8 cellular contexts compared by ENCODE assay signal in the genomic region with DNA sequence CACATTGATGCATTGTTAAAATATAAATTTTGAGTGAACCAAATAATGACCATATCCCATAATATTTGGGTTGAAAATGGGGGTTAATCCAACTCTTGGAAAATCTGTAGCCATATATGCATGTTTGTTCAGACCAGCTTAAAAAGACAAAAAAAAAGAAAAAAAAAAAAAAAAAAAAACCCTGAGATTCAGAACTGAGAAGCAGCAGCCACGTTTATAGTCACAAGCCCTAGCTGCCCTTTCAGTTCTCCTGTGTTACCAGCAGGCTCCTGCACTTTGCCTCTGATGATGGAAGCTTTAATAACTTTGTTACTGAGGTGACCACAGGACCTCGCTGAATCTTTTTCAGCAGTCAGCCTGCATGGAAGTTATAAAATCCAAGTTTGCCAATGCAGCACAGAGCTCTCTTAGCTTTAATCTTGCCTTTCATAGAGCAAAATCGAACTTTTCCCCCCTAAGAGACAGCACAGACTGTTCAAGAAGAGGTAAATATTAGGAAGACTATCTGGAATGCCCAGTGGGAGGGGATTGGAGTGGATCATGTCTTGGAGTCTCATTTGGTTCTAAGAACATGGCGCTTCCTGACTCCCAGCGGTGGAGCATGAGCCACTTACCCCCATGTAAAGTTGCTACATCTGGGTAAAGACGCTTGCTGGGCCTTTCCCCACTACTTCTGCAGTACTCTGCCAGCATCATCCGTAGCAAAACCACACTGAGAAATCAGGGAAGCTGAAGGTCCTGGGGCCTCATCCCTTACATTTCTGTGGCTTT. TPM values are rescaled to one million over a fixed set of nuclear protein-coding genes. Genes with fewer than 3 reads are reported as not detected.
DNase-seq lines count a peak whose midpoint lies in the region; ATAC-seq lines count a peak whose summit lies in the region.

No MANE protein-coding gene starts in this region.

- peaks cover 10 to 29% of the 10 kb centered on the region in 2 donors for H3K36me3 Mint-ChIP-seq in activated T-cell treated with anti-CD3 and anti-CD28 coated beads, Interleukin-2, amount 50 U/mL, for 72 hours (ENCODE audit: insufficient read depth in 2 of 2)
- H3K36me3 Mint-ChIP-seq in activated naive CD8-positive, alpha-beta T cell treated with anti-CD3 and anti-CD28 coated beads for 36 hours: peaks cover 67% of the 10 kb centered on the region
- H3K36me3 Mint-ChIP-seq in stimulated activated memory B cell treated with anti-CD40 and anti-IgM and Interleukin-4, amounts not matched to agents 10 μg/mL and 1 μg/mL and 100 μg/mL, for 72 hours: peaks cover 17% of the 10 kb centered on the region

- no peaks in the 10 kb centered on the region for H3K9me3 Mint-ChIP-seq in activated T-cell treated with anti-CD3 and anti-CD28 coated beads, Interleukin-2, amount 50 U/mL, for 72 hours
- H3K9me3 Mint-ChIP-seq in activated naive CD8-positive, alpha-beta T cell treated with anti-CD3 and anti-CD28 coated beads for 36 hours: peaks cover 2% of the 10 kb centered on the region
- no peaks in the 10 kb centered on the region for H3K9me3 Mint-ChIP-seq in stimulated activated memory B cell treated with anti-CD40 and anti-IgM and Interleukin-4, amounts not matched to agents 10 μg/mL and 1 μg/mL and 100 μg/mL, for 72 hours

- H3K4me3 Mint-ChIP-seq in activated T-cell treated with anti-CD3 and anti-CD28 coated beads, Interleukin-2, amount 50 U/mL, for 72 hours: peak overlapping the region; percentile 29 to 49
- no peak overlapping the region for H3K4me3 Mint-ChIP-seq in activated naive CD8-positive, alpha-beta T cell treated with anti-CD3 and anti-CD28 coated beads for 36 hours
- peak overlapping the region; percentile 38 for H3K4me3 Mint-ChIP-seq in stimulated activated memory B cell treated with anti-CD40 and anti-IgM and Interleukin-4, amounts not matched to agents 10 μg/mL and 1 μg/mL and 100 μg/mL, for 72 hours

- DNase-seq in activated T-cell treated with anti-CD3 and anti-CD28 coated beads, Interleukin-2, amount 50 U/mL, for 72 hours: no peak
- DNase-seq in activated T-cell treated with anti-CD3 and anti-CD28 coated beads for 4 hours (no peak), T1000 (lab: John Stamatoyannopoulos, UW) (no peak)
- DNase-seq in activated naive CD8-positive, alpha-beta T cell treated with anti-CD3 and anti-CD28 coated beads for 36 hours: no peak
- no peak for DNase-seq in activated CD4-positive, alpha-beta T cell treated with anti-CD3 and anti-CD28 coated beads, Interleukin-2, amount 50 U/mL, for 4 hours
- no peak for DNase-seq in activated CD4-positive, alpha-beta T cell treated with anti-CD3 and anti-CD28 coated beads, Interleukin-2, amount 50 U/mL, for 48 hours

- H3K4me1 Mint-ChIP-seq in activated T-cell treated with anti-CD3 and anti-CD28 coated beads, Interleukin-2, amount 50 U/mL, for 72 hours (ENCODE audit: low read depth): peaks cover 67% of the 10 kb centered on the region
- peaks cover 62% of the 10 kb centered on the region for H3K4me1 Mint-ChIP-seq in activated naive CD8-positive, alpha-beta T cell treated with anti-CD3 and anti-CD28 coated beads for 36 hours
- H3K4me1 Mint-ChIP-seq in stimulated activated memory B cell treated with anti-CD40 and anti-IgM and Interleukin-4, amounts not matched to agents 10 μg/mL and 1 μg/mL and 100 μg/mL, for 72 hours: peaks cover 64% of the 10 kb centered on the region

- no peaks in the 10 kb centered on the region for H3K27me3 Mint-ChIP-seq in activated T-cell treated with anti-CD3 and anti-CD28 coated beads, Interleukin-2, amount 50 U/mL, for 72 hours (ENCODE audit: low read depth)
- H3K27me3 Mint-ChIP-seq in activated naive CD8-positive, alpha-beta T cell treated with anti-CD3 and anti-CD28 coated beads for 36 hours: no peaks in the 10 kb centered on the region
- H3K27me3 Mint-ChIP-seq in stimulated activated memory B cell treated with anti-CD40 and anti-IgM and Interleukin-4, amounts not matched to agents 10 μg/mL and 1 μg/mL and 100 μg/mL, for 72 hours: no peaks in the 10 kb centered on the region

- no peak for ATAC-seq in activated T-cell treated with anti-CD3 and anti-CD28 coated beads, Interleukin-2, amount 50 U/mL, for 72 hours (replicated peaks in 1 of 2)
- ATAC-seq in HG02678 (IDR thresholded peaks at IDR 0.05; ENCODE audit: unreplicated experiment): peak; percentile 68
- ATAC-seq in stimulated activated memory B cell treated with anti-CD40 and anti-IgM and Interleukin-4, amounts not matched to agents 10 μg/mL and 1 μg/mL and 100 μg/mL, for 72 hours: peak; percentile 81

- peak overlapping the region; percentile 76 for H3K27ac Mint-ChIP-seq in activated T-cell treated with anti-CD3 and anti-CD28 coated beads, Interleukin-2, amount 50 U/mL, for 72 hours
- peak overlapping the region; percentile 25 for H3K27ac Mint-ChIP-seq in activated naive CD8-positive, alpha-beta T cell treated with anti-CD3 and anti-CD28 coated beads for 36 hours
- peak overlapping the region; percentile 88 for H3K27ac Mint-ChIP-seq in stimulated activated memory B cell treated with anti-CD40 and anti-IgM and Interleukin-4, amounts not matched to agents 10 μg/mL and 1 μg/mL and 100 μg/mL, for 72 hours

RNA-seq across cellular contexts. Expression of gene GNG2, which starts 20.6 kb away (rescaled TPM):
- total RNA-seq in activated T-cell treated with anti-CD3 and anti-CD28 coated beads, Interleukin-2, amount 50 U/mL, for 72 hours: 100 to 1,000 TPM; 233 to 250 TPM
- total RNA-seq in activated naive CD8-positive, alpha-beta T cell treated with anti-CD3 and anti-CD28 coated beads for 36 hours: 100 to 1,000 TPM; 131 to 132 TPM

Comparison
In these comparisons a context has a peak if more than half of its experiments do, and no peak if none do; other contexts are left out.
1. ATAC-seq: peak in HG02678 (single experiment) and stimulated activated memory B cell treated with anti-CD40 and anti-IgM and Interleukin-4, amounts not matched to agents 10 μg/mL and 1 μg/mL and 100 μg/mL, for 72 hours (single experiment); none in activated T-cell treated with anti-CD3 and anti-CD28 coated beads, Interleukin-2, amount 50 U/mL, for 72 hours (0 of 2).
2. H3K27ac Mint-ChIP-seq: peak in every context shown above with its lines; median percentile 88 in stimulated activated memory B cell treated with anti-CD40 and anti-IgM and Interleukin-4, amounts not matched to agents 10 μg/mL and 1 μg/mL and 100 μg/mL, for 72 hours; 76 in activated T-cell treated with anti-CD3 and anti-CD28 coated beads, Interleukin-2, amount 50 U/mL, for 72 hours; 25 in activated naive CD8-positive, alpha-beta T cell treated with anti-CD3 and anti-CD28 coated beads for 36 hours.